25 cellular contexts compared by ENCODE assay signal in the genomic region with DNA sequence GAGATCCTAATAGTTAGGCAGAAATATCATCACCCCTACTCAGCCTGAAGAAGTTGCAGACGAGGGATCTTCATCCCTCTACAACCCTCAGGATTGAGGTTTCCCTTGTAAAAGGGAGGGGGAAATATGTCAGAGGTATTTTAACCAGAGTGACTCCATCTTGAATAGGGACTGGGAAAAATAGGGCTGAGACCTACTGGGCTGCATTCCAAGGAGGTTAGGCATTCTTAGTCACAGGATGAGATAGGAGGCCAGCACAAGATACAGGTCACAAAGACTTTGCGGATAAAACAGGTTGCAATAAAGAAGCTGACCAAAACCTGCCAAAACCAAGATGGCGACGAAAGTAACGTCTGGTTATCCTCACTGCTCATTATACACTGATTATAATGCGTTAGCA. TPM values are rescaled to one million over a fixed set of nuclear protein-coding genes. Genes with fewer than 3 reads are reported as not detected.
"Had no signal": no experiment of that assay in that cellular context is flagged by ENCODE, and none has a peak within 500 bp of the region (broad histone marks: within the 10 kb centered on the region; RNA-seq: fewer than 3 reads in every experiment).

No MANE protein-coding gene starts in this region.

- DNase-seq: effector CD4-positive, alpha-beta T cell; foreskin fibroblast; gastrocnemius medialis; head of caudate nucleus; mucosa of descending colon; naive B cell; right lobe of liver; small intestine; stimulated activated CD4-positive, alpha-beta T cell treated with anti-CD3 and anti-CD28 coated beads, Interleukin-15, amount 100 ng/mL, for 24 hours; stimulated activated CD4-positive, alpha-beta T cell treated with anti-CD3 and anti-CD28 coated beads, Interleukin-2, amount 100 ng/mL, for 48 hours; stimulated activated naive B cell treated with anti-CD40 and anti-IgM and Interleukin-4, amounts not matched to agents 10 μg/mL and 1 μg/mL and 100 μg/mL, for 72 hours; upper lobe of left lung had no signal

- FAIRE-seq: keratinocyte, small intestine, urothelium cell line had no signal

- ATAC-seq: esophagus mucosa; gastrocnemius medialis; left lobe of liver; mucosa of descending colon; natural killer cell treated with Interleukin-12 subunit alpha and Interleukin-12 subunit beta and Interleukin-15 and Interleukin-18, amount 100 ng/mL, for 72 hours; right lobe of liver; stimulated activated naive B cell treated with anti-CD40 and anti-IgM and Interleukin-4, amounts not matched to agents 10 μg/mL and 1 μg/mL and 100 μg/mL, for 72 hours had no signal

- H3K9me3 ChIP-seq: gastrocnemius medialis, mucosa of descending colon, neutrophil, right lobe of liver, thoracic aorta, tibial nerve, upper lobe of left lung had no signal

- H3K27ac ChIP-seq: coronary artery, epithelial cell of prostate, gastrocnemius medialis, neutrophil, parathyroid adenoma, right lobe of liver, thoracic aorta, tibial nerve, upper lobe of left lung had no signal

- H3K4me3 ChIP-seq: coronary artery, gastrocnemius medialis, lung, mucosa of descending colon, right lobe of liver, thoracic aorta, tibial nerve, upper lobe of left lung had no signal

- H3K4me1 ChIP-seq: gastrocnemius medialis, parathyroid adenoma, right lobe of liver, tibial nerve, upper lobe of left lung had no signal

RNA-seq across cellular contexts. Expression of a gene that starts 17.5 kb away (rescaled TPM):
- total RNA-seq: natural killer cell treated with Interleukin-12 subunit alpha and Interleukin-12 subunit beta and Interleukin-15 and Interleukin-18, amount 100 ng/mL, for 72 hours; progenitor cell of endocrine pancreas had no signal
